Comparison of ENCODE assay signal across 8 cellular contexts in genomic region chr2:84924173-84925106, GRCh38. TPM values are rescaled to one million over a fixed set of nuclear protein-coding genes. Genes with fewer than 3 reads are reported as not detected.
DNase-seq lines count a peak whose midpoint lies in the region; ATAC-seq and TF ChIP-seq lines count a peak whose summit lies in the region.

No MANE protein-coding gene starts in this region.

- peak overlapping the region; percentile 86 for H2AFZ ChIP-seq in OCI-LY3 (ENCODE audit: low read depth, low read length)

- in situ Hi-C loops in brain microvascular endothelial cell (cut with HindIII; ENCODE audit: low pct_ligation_motif_present, low sequenced_read_pairs): no loop called here

- TF ChIP-seq CTCF in CD14-positive monocyte (IDR thresholded peaks at IDR 0.05) (no peak), OCI-LY3 (IDR thresholded peaks at IDR 0.05; ENCODE audit: low read depth, low read length) (no peak), brain microvascular endothelial cell (IDR thresholded peaks at IDR 0.05; ENCODE audit: low read depth, low read length, missing control alignments) (no peak), type B pancreatic cell (conservative IDR thresholded peaks at IDR 0.05) (no peak)

- H3K27me3 ChIP-seq in OCI-LY3 (ENCODE audit: low read depth, low read length): no peaks in the 10 kb centered on the region
- H3K27me3 ChIP-seq in brain microvascular endothelial cell (replicated peaks): no peaks in the 10 kb centered on the region

- H3K4me1 ChIP-seq in OCI-LY3 (ENCODE audit: low read length): peaks cover 19% of the 10 kb centered on the region

- H3K9me3 Mint-ChIP-seq in CD14-positive monocyte (peaks cover 0 to 1% (median 0%) of the 10 kb centered on the region in 7 donors), type B pancreatic cell (no peaks in the 10 kb centered on the region)

- ATAC-seq in GM21576 (IDR thresholded peaks at IDR 0.05; ENCODE audit: unreplicated experiment) (peak; percentile 29), HG03280 (IDR thresholded peaks at IDR 0.05; ENCODE audit: unreplicated experiment) (no peak)

- H3K4me2 ChIP-seq in OCI-LY3 (ENCODE audit: low read length): peak overlapping the region; percentile 63

- H3K4me3 ChIP-seq in OCI-LY3 (ENCODE audit: low read length): peak overlapping the region; percentile 67
- H3K4me3 ChIP-seq in brain microvascular endothelial cell (ENCODE audit: low read depth, low read length): no peak overlapping the region

- H3K4me1 Mint-ChIP-seq in CD14-positive monocyte (peaks cover 42% of the 10 kb centered on the region), type B pancreatic cell (ENCODE audit: unreplicated experiment) (peaks cover 15% of the 10 kb centered on the region)

- H3K36me3 ChIP-seq in OCI-LY3 (replicated peaks; ENCODE audit: low read depth, low read length) (no peaks in the 10 kb centered on the region), brain microvascular endothelial cell (replicated peaks) (no peaks in the 10 kb centered on the region)

- no peaks in the 10 kb centered on the region for H3K79me2 ChIP-seq in OCI-LY3 (ENCODE audit: low read length)

- H3K27ac ChIP-seq in OCI-LY3 (ENCODE audit: low read length) (peak overlapping the region; percentile 71), brain microvascular endothelial cell (no peak overlapping the region)

- no peaks in the 10 kb centered on the region for H3K9me3 ChIP-seq in OCI-LY3 (ENCODE audit: insufficient read depth, low read length)

- peak overlapping the region; percentile 49 for H3K9ac ChIP-seq in OCI-LY3 (ENCODE audit: low read length)

- H3K36me3 Mint-ChIP-seq in CD14-positive monocyte (no peaks in the 10 kb centered on the region), type B pancreatic cell (no peaks in the 10 kb centered on the region)

- intact Hi-C loops in CD14-positive monocyte (cut with micrococcal nuclease): loop anchor here in 1 of 2 donors (5.0 kb wide), 2 partner anchors 38 to 42 kb away; partner anchors contain the start of gene TRABD2A

- DNase-seq in CD14-positive monocyte (ENCODE audit: low spot score): no peak
- DNase-seq in brain microvascular endothelial cell: peak; percentile 33
- peak; percentile 91 to 93 for DNase-seq in lung microvascular endothelial cell (ENCODE audit: low read depth in 2 of 2)
- DNase-seq in NCI-H2227 treated with DMSO at 0.1 percent for 48 hours (lab: John Stamatoyannopoulos, UW): no peak
- DNase-seq in type B pancreatic cell (ENCODE audit: extremely low spot score, unreplicated experiment): no peak

- H3K4me3 Mint-ChIP-seq in CD14-positive monocyte (peak overlapping the region; percentile 41 to 63), type B pancreatic cell (no peak overlapping the region)

- peaks cover 7 to 14% (median 9%) of the 10 kb centered on the region in 3 donors for H3K27me3 Mint-ChIP-seq in CD14-positive monocyte (ENCODE audit: low read depth in 3 of 3)
- H3K27me3 Mint-ChIP-seq in type B pancreatic cell: peaks cover 8% of the 10 kb centered on the region

- H4K20me1 ChIP-seq in OCI-LY3 (ENCODE audit: insufficient read depth, low read length): no peaks in the 10 kb centered on the region

- peak overlapping the region; percentile 53 to 83 (median 79) for H3K27ac Mint-ChIP-seq in CD14-positive monocyte
- H3K27ac Mint-ChIP-seq in type B pancreatic cell: no peak overlapping the region

RNA-seq across cellular contexts. Expression of gene TMSB10, which starts 19.0 kb away (rescaled TPM):
- 1,000 to 10,000 TPM; 5,130 to 6,847 TPM for polyA plus RNA-seq in CD14-positive monocyte
- total RNA-seq in lung microvascular endothelial cell (7,454 and 9,895 TPM in 2 replicates), type B pancreatic cell (ENCODE audit: low replicate concordance) (1,269 and 1,391 TPM in 2 replicates)

RNA-seq across cellular contexts. Expression of gene TRABD2A, which starts 43.6 kb away (rescaled TPM):
- polyA plus RNA-seq in CD14-positive monocyte: under 1 TPM; 0.79 to 0.95 TPM
- total RNA-seq in lung microvascular endothelial cell (0.87 and 0.99 TPM in 2 replicates), type B pancreatic cell (ENCODE audit: low replicate concordance) (2.1 and 3.3 TPM in 2 replicates)

RNA-seq across cellular contexts. Expression of gene KCMF1, which starts 46.5 kb away (rescaled TPM):
- polyA plus RNA-seq in CD14-positive monocyte: 10 to 100 TPM; 22.5 to 28.5 TPM
- total RNA-seq in lung microvascular endothelial cell (25.1 and 40.5 TPM in 2 replicates), type B pancreatic cell (ENCODE audit: low replicate concordance) (61.4 and 62.2 TPM in 2 replicates)

Comparison
In these comparisons a context has a peak if more than half of its experiments do, and no peak if none do; other contexts are left out.
1. DNase-seq: peak in brain microvascular endothelial cell (single experiment) and lung microvascular endothelial cell (2 of 2); none in CD14-positive monocyte (single experiment), NCI-H2227 treated with DMSO at 0.1 percent for 48 hours (single experiment) and type B pancreatic cell (single experiment).